In the genomic region with DNA sequence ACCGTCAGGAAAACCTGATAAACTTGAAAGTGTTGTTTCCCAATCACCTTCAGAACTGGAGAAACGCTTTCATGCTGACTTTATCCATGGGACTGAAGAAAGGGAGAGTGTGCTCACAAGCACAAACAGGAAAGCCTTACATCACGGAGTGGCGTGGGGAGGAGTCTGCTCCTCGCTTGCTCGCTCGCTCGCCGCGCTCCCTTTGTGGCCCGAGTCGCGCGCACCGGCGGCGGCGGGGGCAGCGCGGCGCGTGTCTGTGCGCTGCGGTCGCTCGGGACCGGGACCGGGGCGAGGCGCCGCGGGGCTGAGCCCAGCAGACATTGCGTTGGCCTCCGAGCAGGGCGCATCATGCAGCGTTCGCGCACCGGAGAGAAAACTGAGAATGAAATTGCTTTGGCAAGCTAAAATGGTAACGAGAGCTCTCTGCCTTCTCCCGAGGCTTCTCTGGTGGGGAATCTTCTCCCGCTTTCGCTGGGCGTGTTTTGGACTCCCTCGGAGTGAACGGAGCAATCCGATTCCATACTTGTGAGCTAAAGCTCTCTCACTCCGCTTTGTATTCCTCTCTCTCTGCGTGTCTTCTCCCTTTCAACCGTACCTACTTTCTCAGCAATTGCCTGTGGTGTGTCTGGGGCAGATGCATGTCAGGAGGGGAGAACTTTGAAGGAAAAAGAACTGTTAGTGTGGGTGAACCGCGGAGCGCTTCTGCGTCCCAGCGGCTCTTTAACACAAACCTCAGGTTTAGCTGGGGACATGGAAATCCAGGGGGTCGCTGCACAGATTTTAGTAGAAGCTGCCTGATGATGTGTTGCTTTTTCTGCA, we compare ENCODE assay signal across 8 cellular contexts. TPM values are rescaled to one million over a fixed set of nuclear protein-coding genes. Genes with fewer than 3 reads are reported as not detected.
DNase-seq lines count a peak whose midpoint lies in the region; ATAC-seq, FAIRE-seq and TF ChIP-seq lines count a peak whose summit lies in the region.

Gene RGL1, plus strand, starts transcription at position 205 of the 819 bp plus-strand sequence. Its CDS starts 178 bp downstream, at position 383.

- no peak within 1 kb of the TSS for H3K27ac Mint-ChIP-seq in activated naive CD4-positive, alpha-beta T cell treated with anti-CD3 and anti-CD28 coated beads for 36 hours
- H3K27ac Mint-ChIP-seq in natural killer cell treated with Interleukin-12 subunit alpha and Interleukin-12 subunit beta and Interleukin-15 and Interleukin-18, amount 100 ng/mL, for 72 hours: no peak within 1 kb of the TSS

- TF ChIP-seq POLR2A in GM12891 (IDR thresholded peaks at IDR 0.05; ENCODE audit: low read depth, low read length): peak; percentile 58; the same call in 1 of the 2 replicates
- peak; percentile 19 for TF ChIP-seq POLR2A in transverse colon (IDR thresholded peaks at IDR 0.05)

- intact Hi-C loops in activated naive CD4-positive, alpha-beta T cell treated with anti-CD3 and anti-CD28 coated beads for 36 hours (cut with micrococcal nuclease): loop anchor here (2.0 kb wide), 1 partner anchor 38 kb away; no protein-coding TSS in a partner anchor
- intact Hi-C loops in transverse colon (cut with DNase I; ENCODE audit: low total_unique reads): loop anchor here (10.0 kb wide), 1 partner anchor 110 kb away; no protein-coding TSS in a partner anchor

- H3K27me3 ChIP-seq in transverse colon: peaks cover 11% of the 10 kb centered on the region

- WGBS in transverse colon (ENCODE audit: low coverage in 1 of 2), 2 donors: 0 to 1% methylated on average over 5 to 54 of the region's 56 CpGs

- ATAC-seq in HG02870 (IDR thresholded peaks at IDR 0.05; ENCODE audit: unreplicated experiment): peak; percentile 37
- peak; percentile 68 to 77 for ATAC-seq in natural killer cell treated with Interleukin-12 subunit alpha and Interleukin-12 subunit beta and Interleukin-15 and Interleukin-18, amount 100 ng/mL, for 72 hours

- in situ Hi-C loops in transverse colon (cut with MboI; ENCODE audit: low pct_ligation_motif_present in 1 of 4, low pct_unique_long_range_greater_than_20kb in 1 of 4, low sequenced_read_pairs in 3 of 4): no loop called here

- H3K27ac ChIP-seq in 22Rv1 (peak within 1 kb of the TSS; percentile 32), transverse colon (peak within 1 kb of the TSS; percentile 84 to 86 (median 84))

- peaks cover 11% of the 10 kb centered on the region for H3K4me1 Mint-ChIP-seq in activated naive CD4-positive, alpha-beta T cell treated with anti-CD3 and anti-CD28 coated beads for 36 hours (ENCODE audit: low read depth)
- peaks cover 5 to 11% of the 10 kb centered on the region in 2 donors for H3K4me1 Mint-ChIP-seq in natural killer cell treated with Interleukin-12 subunit alpha and Interleukin-12 subunit beta and Interleukin-15 and Interleukin-18, amount 100 ng/mL, for 72 hours (ENCODE audit: low read depth in 2 of 2)

- H3K9me3 ChIP-seq in transverse colon: peaks cover 0 to 5% of the 10 kb centered on the region in 2 donors

- DNase-seq in GM12891 (ENCODE audit: insufficient read length, low spot score) (peak; percentile 26), NCI-H460 (ENCODE audit: extremely low read depth, low read depth) (peak; percentile 33), foreskin melanocyte (peak; percentile 43), transverse colon (peak; percentile 60)
- peak; percentile 39 for DNase-seq in activated naive CD4-positive, alpha-beta T cell treated with anti-CD3 and anti-CD28 coated beads for 36 hours
- DNase-seq in natural killer cell treated with Interleukin-12 subunit alpha and Interleukin-12 subunit beta and Interleukin-15 and Interleukin-18, amount 100 ng/mL, for 72 hours (ENCODE audit: low spot score): no peak

- no peak for TF ChIP-seq EP300 in transverse colon (IDR thresholded peaks at IDR 0.05; ENCODE audit: low read depth)

- peak within 1 kb of the TSS; percentile 83 for H3K4me3 Mint-ChIP-seq in activated naive CD4-positive, alpha-beta T cell treated with anti-CD3 and anti-CD28 coated beads for 36 hours
- H3K4me3 Mint-ChIP-seq in natural killer cell treated with Interleukin-12 subunit alpha and Interleukin-12 subunit beta and Interleukin-15 and Interleukin-18, amount 100 ng/mL, for 72 hours: peak within 1 kb of the TSS; percentile 77

- H3K36me3 Mint-ChIP-seq in activated naive CD4-positive, alpha-beta T cell treated with anti-CD3 and anti-CD28 coated beads for 36 hours (ENCODE audit: low read depth): peaks cover 2% of the 10 kb centered on the region
- peaks cover 28% of the 10 kb centered on the region for H3K36me3 Mint-ChIP-seq in natural killer cell treated with Interleukin-12 subunit alpha and Interleukin-12 subunit beta and Interleukin-15 and Interleukin-18, amount 100 ng/mL, for 72 hours

- FAIRE-seq in GM12891 (lab: Jason Lieb, UNC): peak; percentile 83

- H3K27me3 Mint-ChIP-seq in activated naive CD4-positive, alpha-beta T cell treated with anti-CD3 and anti-CD28 coated beads for 36 hours (ENCODE audit: low read depth): peaks cover 21% of the 10 kb centered on the region
- peaks cover 24 to 42% of the 10 kb centered on the region in 2 donors for H3K27me3 Mint-ChIP-seq in natural killer cell treated with Interleukin-12 subunit alpha and Interleukin-12 subunit beta and Interleukin-15 and Interleukin-18, amount 100 ng/mL, for 72 hours

- TF ChIP-seq CTCF in 22Rv1 (IDR thresholded peaks at IDR 0.05): 0 out of 2 replicates have a peak, but pooled peaks have one; percentile 5
- TF ChIP-seq CTCF in transverse colon (IDR thresholded peaks at IDR 0.05): no peak

- H3K36me3 ChIP-seq in transverse colon: no peaks in the 10 kb centered on the region

- H3K4me1 ChIP-seq in transverse colon: peaks cover 0 to 33% (median 3%) of the 10 kb centered on the region in 4 donors

- peaks cover 15% of the 10 kb centered on the region for H3K9me3 Mint-ChIP-seq in activated naive CD4-positive, alpha-beta T cell treated with anti-CD3 and anti-CD28 coated beads for 36 hours
- peaks cover 6% of the 10 kb centered on the region for H3K9me3 Mint-ChIP-seq in natural killer cell treated with Interleukin-12 subunit alpha and Interleukin-12 subunit beta and Interleukin-15 and Interleukin-18, amount 100 ng/mL, for 72 hours

- peak within 1 kb of the TSS; percentile 39 to 63 (median 47) for H3K4me3 ChIP-seq in transverse colon

- CTCF ChIA-PET in activated naive CD4-positive, alpha-beta T cell treated with anti-CD3 and anti-CD28 coated beads for 36 hours (lab: Charles Lee): no interaction called here

TF ChIP-seq in GM12891, 5 proteins besides CTCF, POLR2A, EP300 and RAD21:
- TF ChIP-seq SPI1 (IDR thresholded peaks at IDR 0.05; ENCODE audit: low read depth, low read length) (no peak), POLR2AphosphoS5 (IDR thresholded peaks at IDR 0.05; ENCODE audit: low read depth, low read length) (peak; percentile 66), TAF1 (IDR thresholded peaks at IDR 0.05; ENCODE audit: low read depth, low read length) (peak; percentile 71), PAX5 (IDR thresholded peaks at IDR 0.05; ENCODE audit: insufficient read depth, low read length, severe bottlenecking) (peak; percentile 12), POU2F2 (IDR thresholded peaks at IDR 0.05; ENCODE audit: low read depth, low read length) (no peak)

RNA-seq across cellular contexts. Expression of gene RGL1, which starts in this region (rescaled TPM):
- 6.6 TPM for polyA plus RNA-seq in GM12891 (2012; ENCODE audit: low read depth, missing spikeins)
- 1.5 and 1.7 TPM in 2 replicates for total RNA-seq in NCI-H460 (2014; rRNA removed; shearing (Covaris generic))
- 0.39 and 2.7 TPM in 2 replicates for polyA plus RNA-seq in NCI-H460 (2014; cell fraction: nucleus; rRNA removed)
- total RNA-seq in activated naive CD4-positive, alpha-beta T cell treated with anti-CD3 and anti-CD28 coated beads for 36 hours: 1 to 10 TPM; 2.6 to 2.7 TPM
- 1 to 10 TPM; 3.7 to 5.0 TPM for total RNA-seq in natural killer cell treated with Interleukin-12 subunit alpha and Interleukin-12 subunit beta and Interleukin-15 and Interleukin-18, amount 100 ng/mL, for 72 hours
- total RNA-seq in transverse colon: 10 to 100 TPM; 12.1 to 13.8 (median 13.0) TPM
